Comparison of ENCODE assay signal across 8 cellular contexts in the genomic region with DNA sequence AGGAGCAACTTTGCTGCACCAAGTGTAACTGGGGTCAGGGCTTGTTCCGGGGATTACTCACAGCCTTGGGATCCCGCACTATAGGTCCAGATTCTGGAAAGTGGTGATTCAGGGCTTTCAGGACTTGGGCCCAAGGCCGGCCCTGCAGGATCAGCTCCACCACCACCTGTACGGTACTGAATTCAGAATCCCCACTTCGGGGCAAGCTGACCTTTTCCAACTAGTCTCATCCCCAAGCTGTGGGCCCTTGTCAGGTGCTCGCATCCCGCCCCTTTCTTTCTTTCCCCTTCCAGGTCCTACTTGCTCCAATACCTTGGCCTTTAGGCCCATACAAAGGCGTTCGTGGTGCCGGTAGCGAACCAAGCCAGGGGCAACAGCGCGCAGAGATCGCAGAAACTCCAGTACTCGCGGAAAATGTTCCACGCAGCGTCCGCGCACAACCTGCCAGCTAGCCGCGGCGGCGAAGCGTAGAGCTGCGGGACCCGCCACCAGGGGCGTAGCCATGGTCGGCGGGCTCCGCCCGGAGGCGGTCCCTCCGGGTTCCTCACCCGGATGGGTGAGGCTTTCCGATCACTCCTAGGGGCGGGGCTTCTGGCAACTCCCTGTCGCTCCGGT. TPM values are rescaled to one million over a fixed set of nuclear protein-coding genes. Genes with fewer than 3 reads are reported as not detected.
DNase-seq lines count a peak whose midpoint lies in the region; ATAC-seq and TF ChIP-seq lines count a peak whose summit lies in the region.

No MANE protein-coding gene starts in this region.

- no peak for TF ChIP-seq POLR2A in testis (IDR thresholded peaks at IDR 0.05)

- H3K9me3 ChIP-seq in DOHH2 (ENCODE audit: control insufficient read depth, insufficient read depth, low read length) (no peaks in the 10 kb centered on the region), neutrophil (no peaks in the 10 kb centered on the region), testis (no peaks in the 10 kb centered on the region)

- H4K20me1 ChIP-seq in DOHH2 (ENCODE audit: control insufficient read depth, insufficient read depth, low read depth, low read length), result no peaks in the 10 kb centered on the region

- peaks cover 17% of the 10 kb centered on the region for H3K79me2 ChIP-seq in DOHH2 (ENCODE audit: control insufficient read depth, low read length)

- H3K4me3 ChIP-seq in DOHH2 (ENCODE audit: low read length) (peak overlapping the region; percentile 88), neutrophil (ENCODE audit: low read depth in 1 of 2, low read length in 1 of 2) (peak overlapping the region; percentile 71 to 81), testis (peak overlapping the region; percentile 72)

- H3K4me1 ChIP-seq in DOHH2 (ENCODE audit: control insufficient read depth, low read length), result peaks cover 25% of the 10 kb centered on the region
- peaks cover 49 to 53% of the 10 kb centered on the region in 2 experiments for H3K4me1 ChIP-seq in neutrophil (ENCODE audit: control insufficient read depth in 1 of 2, insufficient read depth in 1 of 2, low read depth in 1 of 2, low read length in 1 of 2)
- peaks cover 18% of the 10 kb centered on the region for H3K4me1 ChIP-seq in testis

- H3K36me3 ChIP-seq in DOHH2 (ENCODE audit: control insufficient read depth, low read length), result peaks cover 44% of the 10 kb centered on the region
- H3K36me3 ChIP-seq in neutrophil, result peaks cover 44% of the 10 kb centered on the region
- no peaks in the 10 kb centered on the region for H3K36me3 ChIP-seq in testis (ENCODE audit: low read depth, missing control alignments)

- intact Hi-C loops in testis (cut with DNase I; ENCODE audit: low total_unique reads), result loop anchor here (5.0 kb wide), 1 partner anchor 60 kb away; no protein-coding TSS in a partner anchor

- H3K4me2 ChIP-seq in DOHH2 (ENCODE audit: low read length), result peak overlapping the region; percentile 86

- no peaks in the 10 kb centered on the region for H3K9me2 ChIP-seq in DOHH2 (replicated peaks; ENCODE audit: control insufficient read depth, low read length)

- peak; percentile 89 for DNase-seq in HuH-7.5 (ENCODE audit: low spot score)
- peak; percentile 94 for DNase-seq in RPMI8226
- DNase-seq in activated gamma-delta T cell treated with anti-CD3 and anti-CD28 coated beads, Interleukin-2, amount 50 U/mL, for 16 hours (ENCODE audit: low read depth), result peak; percentile 87
- DNase-seq in foreskin melanocyte, result peak; percentile 92
- peak; percentile 93 for DNase-seq in testis

- H3F3A ChIP-seq in DOHH2 (ENCODE audit: control insufficient read depth, insufficient read depth), result peaks cover 3% of the 10 kb centered on the region

- 0 to 3% methylated on average over 18 to 27 of the region's 39 CpGs for WGBS in testis, 2 donors

- peak; percentile 66 for ATAC-seq in GM21619 (IDR thresholded peaks at IDR 0.05; ENCODE audit: unreplicated experiment)

- H3K27me3 ChIP-seq in DOHH2 (ENCODE audit: control insufficient read depth, low read length) (no peaks in the 10 kb centered on the region), neutrophil (no peaks in the 10 kb centered on the region), testis (no peaks in the 10 kb centered on the region)

- H3K27ac ChIP-seq in DOHH2 (ENCODE audit: low read depth, low read length), result peak overlapping the region; percentile 86
- H3K27ac ChIP-seq in neutrophil, result peak overlapping the region; percentile 100
- H3K27ac ChIP-seq in testis, result peak overlapping the region; percentile 94 to 97

- TF ChIP-seq CTCF in DOHH2 (IDR thresholded peaks at IDR 0.05; ENCODE audit: low read depth, low read length, poor library complexity, severe bottlenecking) (no peak), neutrophil (IDR thresholded peaks at IDR 0.05) (peak; percentile 83), testis (IDR thresholded peaks at IDR 0.05) (peak; percentile 58 to 66 (median 65))

RNA-seq across cellular contexts. Expression of gene TINF2, which starts 0.5 kb away (rescaled TPM):
- total RNA-seq in testis, result 10 to 100 TPM; 27.5 to 32.1 TPM
- 45.6 TPM for polyA plus RNA-seq in testis (ENCODE audit: insufficient read depth, low read depth, low replicate concordance)

RNA-seq across cellular contexts. Expression of gene GMPR2, which starts 9.2 kb away (rescaled TPM):
- 10 to 100 TPM; 30.0 to 42.2 TPM for total RNA-seq in testis
- polyA plus RNA-seq in testis (ENCODE audit: insufficient read depth, low read depth, low replicate concordance), result 49.9 TPM

RNA-seq across cellular contexts. Expression of gene NEDD8, which starts 9.8 kb away (rescaled TPM):
- total RNA-seq in testis, result 100 to 1,000 TPM in 1 of 2 donors, 10 to 100 TPM in 1; 94.6 to 110 TPM
- 180 TPM for polyA plus RNA-seq in testis (ENCODE audit: insufficient read depth, low read depth, low replicate concordance)

RNA-seq across cellular contexts. Expression of gene TGM1, which starts 21.0 kb away (rescaled TPM):
- total RNA-seq in testis, result 10 to 100 TPM in 1 of 2 donors, 1 to 10 TPM in 1; 3.6 to 10.5 TPM
- 5.4 TPM for polyA plus RNA-seq in testis (ENCODE audit: insufficient read depth, low read depth, low replicate concordance)

RNA-seq across cellular contexts. Expression of gene MDP1, which starts 26.1 kb away (rescaled TPM):
- total RNA-seq in testis, result 10 to 100 TPM; 17.3 to 19.5 TPM
- polyA plus RNA-seq in testis (ENCODE audit: insufficient read depth, low read depth, low replicate concordance), result 20.1 TPM

Comparison
In these comparisons a context has a peak if more than half of its experiments do, and no peak if none do; other contexts are left out.
1. Peak in every context shown above with its lines: DNase-seq, ATAC-seq, H3K4me3 ChIP-seq and H3K27ac ChIP-seq.